Comparison of ENCODE assay signal across 1 cellular context in genomic region chr2:231411871-231412615, GRCh38.
TF ChIP-seq lines count a peak whose summit lies in the region.

No MANE protein-coding gene starts in this region.

TF ChIP-seq in HepG2, 621 proteins besides CTCF, POLR2A, EP300 and RAD21 (continued from another document and continues in another):
- TF ChIP-seq HNF1B (CRISPR knock-in tag; IDR thresholded peaks at IDR 0.05), result 0 out of 2 replicates have a peak, but pooled peaks have one; percentile 55
- TF ChIP-seq, protein P1, sequence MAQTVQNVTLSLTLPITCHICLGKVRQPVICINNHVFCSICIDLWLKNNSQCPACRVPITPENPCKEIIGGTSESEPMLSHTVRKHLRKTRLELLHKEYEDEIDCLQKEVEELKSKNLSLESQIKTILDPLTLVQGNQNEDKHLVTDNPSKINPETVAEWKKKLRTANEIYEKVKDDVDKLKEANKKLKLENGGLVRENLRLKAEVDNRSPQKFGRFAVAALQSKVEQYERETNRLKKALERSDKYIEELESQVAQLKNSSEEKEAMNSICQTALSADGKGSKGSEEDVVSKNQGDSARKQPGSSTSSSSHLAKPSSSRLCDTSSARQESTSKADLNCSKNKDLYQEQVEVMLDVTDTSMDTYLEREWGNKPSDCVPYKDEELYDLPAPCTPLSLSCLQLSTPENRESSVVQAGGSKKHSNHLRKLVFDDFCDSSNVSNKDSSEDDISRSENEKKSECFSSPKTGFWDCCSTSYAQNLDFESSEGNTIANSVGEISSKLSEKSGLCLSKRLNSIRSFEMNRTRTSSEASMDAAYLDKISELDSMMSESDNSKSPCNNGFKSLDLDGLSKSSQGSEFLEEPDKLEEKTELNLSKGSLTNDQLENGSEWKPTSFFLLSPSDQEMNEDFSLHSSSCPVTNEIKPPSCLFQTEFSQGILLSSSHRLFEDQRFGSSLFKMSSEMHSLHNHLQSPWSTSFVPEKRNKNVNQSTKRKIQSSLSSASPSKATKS (CRISPR knock-in tag; IDR thresholded peaks at IDR 0.05), result no peak
- 0 out of 2 replicates have a peak, but pooled peaks have one; percentile 35 for TF ChIP-seq PPARG (CRISPR knock-in tag; conservative IDR thresholded peaks at IDR 0.05)
- TF ChIP-seq NFYC (CRISPR knock-in tag; IDR thresholded peaks at IDR 0.05), result no peak
- no peak for TF ChIP-seq ZFP62 (CRISPR knock-in tag; IDR thresholded peaks at IDR 0.05)
- no peak for TF ChIP-seq ZNF510 (CRISPR knock-in tag; IDR thresholded peaks at IDR 0.05; ENCODE audit: low read depth)
- no peak for TF ChIP-seq HNF4G (IDR thresholded peaks at IDR 0.05; ENCODE audit: borderline replicate concordance, low read depth, low read length)
- peak; percentile 77 for TF ChIP-seq HNF4G (CRISPR knock-in tag; IDR thresholded peaks at IDR 0.05; ENCODE audit: borderline replicate concordance, low read depth)
- no peak for TF ChIP-seq KLF9 (CRISPR knock-in tag; IDR thresholded peaks at IDR 0.05; ENCODE audit: low read depth)
- TF ChIP-seq ZNF274 (CRISPR knock-in tag; IDR thresholded peaks at IDR 0.05), result peak; percentile 75; the same call in 1 of the 2 replicates
- no peak for TF ChIP-seq TAF15 (IDR thresholded peaks at IDR 0.05; ENCODE audit: low read depth, low read length, poor library complexity, severe bottlenecking)
- TF ChIP-seq GFI1 (CRISPR knock-in tag; IDR thresholded peaks at IDR 0.05; ENCODE audit: borderline replicate concordance), result peak; percentile 27; the same call in 1 of the 2 replicates
- TF ChIP-seq, protein P2, sequence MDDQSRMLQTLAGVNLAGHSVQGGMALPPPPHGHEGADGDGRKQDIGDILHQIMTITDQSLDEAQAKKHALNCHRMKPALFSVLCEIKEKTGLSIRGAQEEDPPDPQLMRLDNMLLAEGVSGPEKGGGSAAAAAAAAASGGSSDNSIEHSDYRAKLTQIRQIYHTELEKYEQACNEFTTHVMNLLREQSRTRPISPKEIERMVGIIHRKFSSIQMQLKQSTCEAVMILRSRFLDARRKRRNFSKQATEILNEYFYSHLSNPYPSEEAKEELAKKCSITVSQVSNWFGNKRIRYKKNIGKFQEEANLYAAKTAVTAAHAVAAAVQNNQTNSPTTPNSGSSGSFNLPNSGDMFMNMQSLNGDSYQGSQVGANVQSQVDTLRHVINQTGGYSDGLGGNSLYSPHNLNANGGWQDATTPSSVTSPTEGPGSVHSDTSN (CRISPR knock-in tag; IDR thresholded peaks at IDR 0.05; ENCODE audit: borderline replicate concordance), result no peak
- TF ChIP-seq, protein P3, sequence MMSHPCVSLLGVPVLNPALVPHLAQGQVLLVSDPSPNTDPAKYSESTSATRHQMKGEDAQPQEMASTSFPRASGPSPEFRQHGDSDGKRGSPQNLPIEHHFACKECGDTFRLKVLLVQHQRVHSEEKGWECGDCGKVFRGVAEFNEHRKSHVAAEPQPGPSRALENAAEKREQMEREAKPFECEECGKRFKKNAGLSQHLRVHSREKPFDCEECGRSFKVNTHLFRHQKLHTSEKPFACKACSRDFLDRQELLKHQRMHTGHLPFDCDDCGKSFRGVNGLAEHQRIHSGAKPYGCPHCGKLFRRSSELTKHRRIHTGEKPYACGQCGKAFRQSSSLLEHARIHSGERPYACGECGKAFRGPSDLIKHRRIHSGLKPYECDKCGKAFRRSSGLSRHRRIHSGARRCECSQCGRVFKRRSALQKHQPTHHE (CRISPR knock-in tag; IDR thresholded peaks at IDR 0.05; ENCODE audit: borderline replicate concordance), result 0 out of 2 replicates have a peak, but pooled peaks have one; percentile 47
- no peak for TF ChIP-seq GZF1 (CRISPR knock-in tag; IDR thresholded peaks at IDR 0.05)
- TF ChIP-seq ZNF543 (CRISPR knock-in tag; IDR thresholded peaks at IDR 0.05), result no peak
- no peak for TF ChIP-seq SOX13 (IDR thresholded peaks at IDR 0.05)
- no peak for TF ChIP-seq SOX13 (CRISPR knock-in tag; conservative IDR thresholded peaks at IDR 0.05 in 1 of 2, IDR thresholded peaks at IDR 0.05 in 1 of 2)
- peak; percentile 27; the same call in 1 of the 2 replicates for TF ChIP-seq SP5 (CRISPR knock-in tag; IDR thresholded peaks at IDR 0.05; ENCODE audit: borderline replicate concordance, low read depth)
- TF ChIP-seq FOXA1 (IDR thresholded peaks at IDR 0.05), result no peak
- TF ChIP-seq FOXA1 (CRISPR knock-in tag; IDR thresholded peaks at IDR 0.05), result 0 out of 2 replicates have a peak, but pooled peaks have one; percentile 24
- no peak for TF ChIP-seq SRSF4 (IDR thresholded peaks at IDR 0.05; ENCODE audit: low read depth, low read length, poor library complexity, severe bottlenecking)
- no peak for TF ChIP-seq ZNF12 (CRISPR knock-in tag; IDR thresholded peaks at IDR 0.05)
- TF ChIP-seq ZNF253 (CRISPR knock-in tag; IDR thresholded peaks at IDR 0.05; ENCODE audit: borderline replicate concordance), result peak; percentile 83; the same call in 1 of the 2 replicates
- TF ChIP-seq ZNF749 (CRISPR knock-in tag; IDR thresholded peaks at IDR 0.05; ENCODE audit: borderline replicate concordance), result no peak
- 0 out of 2 replicates have a peak, but pooled peaks have one; percentile 48 for TF ChIP-seq ZNF331 (CRISPR knock-in tag; IDR thresholded peaks at IDR 0.05)
- no peak for TF ChIP-seq CBX5 (CRISPR knock-in tag; IDR thresholded peaks at IDR 0.05; ENCODE audit: borderline replicate concordance)
- 0 out of 2 replicates have a peak, but pooled peaks have one; percentile 61 for TF ChIP-seq SSRP1 (CRISPR knock-in tag; IDR thresholded peaks at IDR 0.05)
- TF ChIP-seq ZNF816 (CRISPR knock-in tag; IDR thresholded peaks at IDR 0.05; ENCODE audit: borderline replicate concordance), result no peak
- TF ChIP-seq ZBTB34 (CRISPR knock-in tag; IDR thresholded peaks at IDR 0.05), result no peak
- peak; percentile 18; the same call in 1 of the 2 replicates for TF ChIP-seq ZBTB38 (CRISPR knock-in tag; IDR thresholded peaks at IDR 0.05)
- 0 out of 2 replicates have a peak, but pooled peaks have one; percentile 69 for TF ChIP-seq ZSCAN25 (CRISPR knock-in tag; IDR thresholded peaks at IDR 0.05)
- TF ChIP-seq RFX3 (CRISPR knock-in tag; IDR thresholded peaks at IDR 0.05), result no peak
- no peak for TF ChIP-seq MED8 (CRISPR knock-in tag; IDR thresholded peaks at IDR 0.05; ENCODE audit: insufficient replicate concordance)
- TF ChIP-seq ARID5B (CRISPR knock-in tag; IDR thresholded peaks at IDR 0.05), result peak; percentile 54
- TF ChIP-seq ASH2L (IDR thresholded peaks at IDR 0.05; ENCODE audit: insufficient read length, low read depth, low read length), result no peak
- peak; percentile 75; the same call in 1 of the 2 replicates for TF ChIP-seq POGK (CRISPR knock-in tag; conservative IDR thresholded peaks at IDR 0.05)
- no peak for TF ChIP-seq RFX1 (IDR thresholded peaks at IDR 0.05)
- 0 out of 2 replicates have a peak, but pooled peaks have one; percentile 34 for TF ChIP-seq ETV6 (CRISPR knock-in tag; conservative IDR thresholded peaks at IDR 0.05)
- no peak for TF ChIP-seq ZNF781 (CRISPR knock-in tag; IDR thresholded peaks at IDR 0.05; ENCODE audit: borderline replicate concordance, not compliant biosample characterization)
- no peak for TF ChIP-seq ZNF572 (CRISPR knock-in tag; IDR thresholded peaks at IDR 0.05)
- no peak for TF ChIP-seq ZBTB33 (CRISPR knock-in tag; IDR thresholded peaks at IDR 0.05)
- 0 out of 2 replicates have a peak, but pooled peaks have one; percentile 38 for TF ChIP-seq ZNF788 (CRISPR knock-in tag; IDR thresholded peaks at IDR 0.05; ENCODE audit: borderline replicate concordance)
- TF ChIP-seq ZNF251 (CRISPR knock-in tag; IDR thresholded peaks at IDR 0.05), result no peak
- TF ChIP-seq KLF16 (CRISPR knock-in tag; IDR thresholded peaks at IDR 0.05), result no peak
- peak; percentile 31 for TF ChIP-seq JARID2 (CRISPR knock-in tag; IDR thresholded peaks at IDR 0.05; ENCODE audit: insufficient replicate concordance)
- TF ChIP-seq NFYB (CRISPR knock-in tag; IDR thresholded peaks at IDR 0.05), result peak; percentile 3; the same call in 1 of the 2 replicates
- TF ChIP-seq PCBP1 (IDR thresholded peaks at IDR 0.05; ENCODE audit: borderline replicate concordance, low read depth, low read length), result no peak
- TF ChIP-seq ZNF280B (CRISPR knock-in tag; IDR thresholded peaks at IDR 0.05; ENCODE audit: borderline replicate concordance), result 0 out of 2 replicates have a peak, but pooled peaks have one; percentile 59
- TF ChIP-seq GLI4 (CRISPR knock-in tag; IDR thresholded peaks at IDR 0.05; ENCODE audit: borderline replicate concordance), result no peak
- TF ChIP-seq TBL1XR1 (IDR thresholded peaks at IDR 0.05; ENCODE audit: borderline replicate concordance, low read length, partially characterized antibody), result no peak
- TF ChIP-seq ATF1 (CRISPR knock-in tag; IDR thresholded peaks at IDR 0.05), result no peak
